26 cellular contexts compared by ENCODE assay signal in the genomic region with DNA sequence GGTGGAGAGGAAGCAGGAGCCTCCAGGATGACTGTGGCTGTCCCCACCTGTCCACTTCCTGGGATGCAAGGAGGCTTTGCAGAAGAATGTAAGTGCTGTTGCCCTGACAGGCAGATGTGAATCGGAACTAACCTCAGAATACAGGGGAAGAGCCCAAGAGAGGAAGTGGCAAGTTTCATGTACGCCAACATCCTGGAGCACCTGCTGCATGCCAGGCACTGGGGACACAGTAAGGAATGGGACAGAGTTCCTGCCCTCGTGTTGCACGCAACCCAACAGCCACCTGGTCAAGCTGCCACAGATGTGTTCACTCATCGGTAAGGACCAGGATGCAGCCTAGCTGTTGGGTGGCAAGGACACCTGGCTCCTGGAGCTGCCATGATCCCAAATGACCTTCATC.
"Had no signal": no experiment of that assay in that cellular context is flagged by ENCODE, and none has a peak within 500 bp of the region (broad histone marks: within the 10 kb centered on the region; RNA-seq: fewer than 3 reads in every experiment).

No MANE protein-coding gene starts in this region.

- H3K4me3 ChIP-seq: cardiac muscle cell, SJCRH30 had no signal

- DNase-seq: activated CD4-positive, alpha-beta memory T cell treated with anti-CD3 and anti-CD28 coated beads, Interleukin-2, amount 10 ng/mL, durations not matched to agents 7 days and 5 days; activated CD4-positive, alpha-beta T cell treated with anti-CD3 and anti-CD28 coated beads for 36 hours; activated CD4-positive, alpha-beta T cell treated with anti-CD3 and anti-CD28 coated beads, Interleukin-2, amount 50 U/mL, for 1 hour; activated gamma-delta T cell; activated naive CD4-positive, alpha-beta T cell treated with anti-CD3 and anti-CD28 coated beads for 36 hours; activated naive CD8-positive, alpha-beta T cell treated with anti-CD3 and anti-CD28 coated beads for 36 hours; activated T-cell treated with anti-CD3 and anti-CD28 coated beads for 4 hours; activated T-cell treated with anti-CD3 and anti-CD28 coated beads, Interleukin-2, amount 50 U/mL, for 48 hours; brain microvascular endothelial cell; Kasumi-1; NCI-H1092 treated with DMSO at 0.1 percent for 48 hours; NCI-H1417 treated with DMSO at 0.1 percent for 48 hours; NCI-H2029 treated with DMSO at 0.1 percent for 48 hours; NCI-H510A treated with DMSO at 0.1 percent for 48 hours; NCI-H69; NK-92 treated with Interleukin-12 subunit alpha and Interleukin-12 subunit beta, amount 100 ng/mL, for 24 hours; OCI-M1; Right ventricle myocardium superior; SJCRH30; SK-N-SH; T-helper 1 cell; WERI-Rb-1 had no signal

- H3K4me2 ChIP-seq: SK-N-SH had no signal

- H3K27me3 ChIP-seq: brain microvascular endothelial cell, cardiac muscle cell had no signal

- H3K27ac ChIP-seq: brain microvascular endothelial cell, cardiac muscle cell, RWPE1, SJCRH30, WERI-Rb-1 had no signal

- H3K9ac ChIP-seq: SK-N-SH had no signal

- H3K4me1 ChIP-seq: SJCRH30 had no signal

- H3K9me3 ChIP-seq: SJCRH30, SK-N-SH had no signal

- H3K36me3 ChIP-seq: brain microvascular endothelial cell, cardiac muscle cell, SJCRH30, WERI-Rb-1 had no signal

- ATAC-seq: activated CD4-positive, alpha-beta T cell treated with anti-CD3 and anti-CD28 coated beads for 36 hours; activated T-helper 17 cell treated with anti-CD3 and anti-CD28 coated beads, Interleukin-2, amount 50 U/mL, for 72 hours; Panc1 had no signal
